15 cellular contexts compared by ENCODE assay signal in the genomic region with DNA sequence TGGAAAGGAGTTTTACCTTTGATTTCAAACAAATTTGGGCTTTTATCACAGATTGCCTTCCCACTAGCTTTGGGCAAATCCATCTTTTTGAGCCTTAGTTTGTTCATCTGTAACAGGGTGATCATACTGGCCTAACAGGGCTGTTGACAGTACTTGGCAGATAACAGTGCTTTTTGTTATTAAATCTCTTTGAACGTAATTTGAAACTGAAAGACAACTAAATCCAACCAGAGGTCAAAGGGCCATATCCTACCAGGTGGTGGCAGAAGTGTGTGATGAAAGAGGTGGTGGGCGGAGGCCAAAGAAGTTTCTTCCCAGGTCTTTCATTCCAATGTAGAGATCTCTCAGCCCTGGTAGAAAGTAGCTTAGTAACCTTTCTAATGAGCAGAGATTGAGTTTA. TPM values are rescaled to one million over a fixed set of nuclear protein-coding genes. Genes with fewer than 3 reads are reported as not detected.
A peak's percentile ranks its signal among the peaks of the same experiment; 100 is the strongest.
DNase-seq lines count a peak whose midpoint lies in the region; ATAC-seq, FAIRE-seq and TF ChIP-seq lines count a peak whose summit lies in the region.
"Had no signal": no experiment of that assay in that cellular context is flagged by ENCODE, and none has a peak within 500 bp of the region (broad histone marks: within the 10 kb centered on the region; RNA-seq: fewer than 3 reads in every experiment).

No MANE protein-coding gene starts in this region.

- in situ Hi-C loops in K562 (cut with MboI), result no loop called here

- intact Hi-C loops in K562 (cut with micrococcal nuclease) (no loop called here), right lobe of liver (cut with DNase I) (no loop called here)

- no peak overlapping the region for H3K9ac ChIP-seq in K562 (ENCODE audit: insufficient read depth in 1 of 2, low read depth in 2 of 2, low read length in 2 of 2)

- no peaks in the 10 kb centered on the region for H3K27me3 ChIP-seq in H7 (ENCODE audit: control insufficient read depth, insufficient read depth, low read length)
- no peaks in the 10 kb centered on the region for H3K27me3 ChIP-seq in K562 (ENCODE audit: control insufficient read depth in 2 of 2, insufficient read depth in 2 of 2, low read length in 2 of 2)
- H3K27me3 ChIP-seq in right lobe of liver, result no peaks in the 10 kb centered on the region
- H3K27me3 ChIP-seq: uterus had no signal

- 64% methylated on average over 2 of the region's 2 CpGs for WGBS in K562 (ENCODE audit: insufficient coverage, low coverage, missing lambda C conversion rate)
- WGBS in right lobe of liver (ENCODE audit: insufficient coverage, low coverage, low lambda C conversion rate, missing lambda C conversion rate), result 14% methylated on average over 2 of the region's 2 CpGs

- H2AFZ ChIP-seq in K562 (ENCODE audit: low read depth, low read length), result no peak overlapping the region

- H3K4me3 ChIP-seq in H7 (ENCODE audit: insufficient read depth, low read depth, low read length) (no peak overlapping the region), K562 (no peak overlapping the region), right lobe of liver (no peak overlapping the region)
- H3K4me3 ChIP-seq: uterus had no signal

- no peak for TF ChIP-seq POLR2A in K562 (conservative IDR thresholded peaks at IDR 0.05)
- TF ChIP-seq POLR2A in right lobe of liver (IDR thresholded peaks at IDR 0.05), result no peak

- H4K20me1 ChIP-seq in K562 (replicated peaks; ENCODE audit: control insufficient read depth, insufficient read depth, low read length), result 0 out of 2 replicates have a peak, but pooled peaks cover 6% of the 10 kb centered on the region

- H3K9me1 ChIP-seq in K562 (ENCODE audit: control insufficient read depth, insufficient read depth, low read length), result no peaks in the 10 kb centered on the region

- ATAC-seq in K562, result peak; percentile 28; the same call in 1 of the 3 replicates
- peak; percentile 82 to 89 (median 86) for ATAC-seq in right lobe of liver
- ATAC-seq: activated CD4-positive, alpha-beta T cell treated with anti-CD3 and anti-CD28 coated beads for 36 hours; left ventricle myocardium superior had no signal

- CTCF ChIA-PET in K562 (lab: Yijun Ruan, JAX; ENCODE audit: low intra/inter-chr PET ratio), result no interaction called here

- BruUV-seq in K562 (replicated peaks; lab: Mats Ljungman, UMichigan), result no TSS peak

- TF ChIP-seq EP300 in K562 (IDR thresholded peaks at IDR 0.05; ENCODE audit: low read length), result no peak

- H3K27ac ChIP-seq in K562 (ENCODE audit: extremely low read depth, low read depth, low read length), result no peak overlapping the region
- H3K27ac ChIP-seq in right lobe of liver, result peak overlapping the region in 2 of 3 donors; percentile 62 to 88
- H3K27ac ChIP-seq: uterus had no signal

- TF ChIP-seq CTCF in K562 (IDR thresholded peaks at IDR 0.05 in 2 of 3, conservative IDR thresholded peaks at IDR 0.05 in 1 of 3; ENCODE audit: insufficient read depth in 2 of 3, low read depth in 1 of 3, low read length in 3 of 3) (no peak), right lobe of liver (IDR thresholded peaks at IDR 0.05) (no peak)

- DNase-seq in H7 (peak; percentile 84), LHCN-M2 (ENCODE audit: low read depth) (peak; percentile 8), K562 (ENCODE audit: extremely low read depth in 1 of 4, low spot score in 3 of 4) (peak in 1 of 4 experiments; percentile 37), right lobe of liver (peak in 2 of 3 donors; percentile 70 to 81), SHP77 treated with DMSO at 0.1 percent for 48 hours (lab: John Stamatoyannopoulos, UW) (no peak), NCI-H2107 (lab: John Stamatoyannopoulos, UW) (no peak)
- DNase-seq in activated CD4-positive, alpha-beta T cell treated with anti-CD3 and anti-CD28 coated beads, Interleukin-2, amount 50 U/mL, for 1 hour, result no peak
- DNase-seq: activated CD4-positive, alpha-beta T cell treated with anti-CD3 and anti-CD28 coated beads for 36 hours; DMS79; Kasumi-1; left ventricle myocardium superior; naive B cell; NCI-H1694 treated with DMSO at 0.1 percent for 48 hours; NCI-H69; uterus had no signal

- no peak for FAIRE-seq in K562 (lab: Jason Lieb, UNC)

- no peak for TF ChIP-seq RAD21 in K562 (CRISPR knock-in tag; conservative IDR thresholded peaks at IDR 0.05 in 1 of 2, IDR thresholded peaks at IDR 0.05 in 1 of 2)

- POLR2A ChIA-PET in K562 (lab: Yijun Ruan, JAX), result interaction anchor here (1.4 kb wide), 1 partner anchor 10 kb away, joined by 4 read pairs; no protein-coding TSS in a partner anchor

- H3K9me3 ChIP-seq in K562 (replicated peaks; ENCODE audit: control insufficient read depth, insufficient read depth, low read depth, low read length) (no peaks in the 10 kb centered on the region), right lobe of liver (no peaks in the 10 kb centered on the region)
- H3K9me3 ChIP-seq: uterus had no signal

- no peaks in the 10 kb centered on the region for H3K79me2 ChIP-seq in K562 (ENCODE audit: control insufficient read depth, insufficient read depth, low read length)

- H3K4me1 ChIP-seq in K562 (replicated peaks in 1 of 2; ENCODE audit: control insufficient read depth in 2 of 2, insufficient read depth in 2 of 2, low read length in 2 of 2) (peaks cover 0 to 4% of the 10 kb centered on the region in 2 experiments; a peak in 1 of 5 replicates), right lobe of liver (peaks cover 0 to 26% (median 9%) of the 10 kb centered on the region in 4 donors)
- H3K4me1 ChIP-seq: uterus had no signal

- no peak overlapping the region for H3K4me2 ChIP-seq in K562 (ENCODE audit: insufficient read depth, low read length)

- H3K36me3 ChIP-seq in H7 (replicated peaks; ENCODE audit: control insufficient read depth, insufficient read depth, low read length), result peaks cover 13% of the 10 kb centered on the region
- H3K36me3 ChIP-seq in K562 (ENCODE audit: control insufficient read depth, insufficient read depth, low read length), result peaks cover 91% of the 10 kb centered on the region
- H3K36me3 ChIP-seq in right lobe of liver, result peaks cover 0 to 59% (median 2%) of the 10 kb centered on the region in 4 donors
- H3K36me3 ChIP-seq: uterus had no signal

TF ChIP-seq in K562, 482 proteins besides CTCF, POLR2A, EP300 and RAD21:
- peak; percentile 13 for TF ChIP-seq MEIS2 (IDR thresholded peaks at IDR 0.05; ENCODE audit: partially characterized antibody)
- no peak for TF ChIP-seq FOXA3 (CRISPR knock-in tag; conservative IDR thresholded peaks at IDR 0.05 in 1 of 2, IDR thresholded peaks at IDR 0.05 in 1 of 2)
- 0 out of 2 replicates have a peak, but pooled peaks have one; percentile 15 for TF ChIP-seq NR2C1 (IDR thresholded peaks at IDR 0.05)
- peak; percentile 56 for TF ChIP-seq NR2C1 (tag; IDR thresholded peaks at IDR 0.05)
- TF ChIP-seq EGR1 (conservative IDR thresholded peaks at IDR 0.05), result peak; percentile 55

RNA-seq across cellular contexts. Expression of a gene that starts 35.2 kb away (rescaled TPM):
- 14.0 TPM in 2 replicates for total RNA-seq in H7 (2014; rRNA removed; shearing (Covaris generic))
- total RNA-seq in LHCN-M2 (2014; rRNA removed) (14.0 and 14.5 TPM in 2 replicates), K562 (2014; rRNA removed) (8.6 and 11.5 TPM in 2 replicates), K562 (2014; rRNA removed; fragmentation: Illumina TruSeq; extraction: Trizol) (6.3 and 7.5 TPM in 2 replicates), K562 (2015; rRNA removed; fragmentation: Illumina TruSeq; extraction: Trizol) (10.4 and 10.9 TPM in 2 replicates), K562 (2021) (11.9 and 12.2 TPM in 2 replicates), right lobe of liver (10 to 100 TPM; 12.1 to 16.3 (median 14.0) TPM)
- 9.0 TPM for polyA plus RNA-seq in LHCN-M2 (2012)
- 12.9 and 18.0 TPM in 2 replicates for total RNA-seq in K562 (2011; cell fraction: chromatin; rRNA removed; ENCODE audit: low replicate concordance)
- total RNA-seq in K562 (2011; cell fraction: nucleolus; rRNA removed), result 10.0 and 11.0 TPM in 2 replicates
- 11.2 and 11.5 TPM in 2 replicates for total RNA-seq in K562 (2011; cell fraction: nucleoplasm; rRNA removed)
- polyA plus RNA-seq in K562 (2011; rRNA removed) (3.8 and 4.2 TPM in 2 replicates), K562 (2014; fragmentation: Illumina TruSeq; extraction: Trizol) (9.2 and 11.8 TPM in 2 replicates), K562 (2014; fragmentation: Nextera tagmentation; extraction: Ambion mirVana) (under 1 TPM; 0.55 to 0.81 TPM), K562 (2014; rRNA removed) (7.4 and 7.7 TPM in 2 replicates)
- polyA plus RNA-seq in K562 (2011; cell fraction: cytosol; rRNA removed), result 4.6 and 5.4 TPM in 2 replicates
- polyA plus RNA-seq in K562 (2011; cell fraction: nucleus; rRNA removed), result 4.7 and 8.2 TPM in 2 replicates
- 10.8 and 12.4 TPM in 2 replicates for polyA plus RNA-seq in K562 (2012)
- polyA minus RNA-seq in K562 (2011; rRNA and poly(A)+ RNA removed), result 4.9 and 5.9 TPM in 2 replicates
- polyA minus RNA-seq in K562 (2011; cell fraction: cytosol; rRNA and poly(A)+ RNA removed), result 5.5 and 5.6 TPM in 2 replicates
- 3.8 and 6.1 TPM in 2 replicates for polyA minus RNA-seq in K562 (2011; cell fraction: nucleus; rRNA and poly(A)+ RNA removed)

RNA-seq across cellular contexts. Expression of a gene that starts 59.9 kb away (rescaled TPM):
- 30.7 and 35.4 TPM in 2 replicates for total RNA-seq in H7 (2014; rRNA removed; shearing (Covaris generic))
- total RNA-seq in LHCN-M2 (2014; rRNA removed) (40.2 and 56.1 TPM in 2 replicates), K562 (2014; rRNA removed) (72.5 and 99.5 TPM in 2 replicates), K562 (2014; rRNA removed; fragmentation: Illumina TruSeq; extraction: Trizol) (86.6 and 90.2 TPM in 2 replicates), K562 (2015; rRNA removed; fragmentation: Illumina TruSeq; extraction: Trizol) (77.4 and 84.4 TPM in 2 replicates), K562 (2021) (59.7 and 63.7 TPM in 2 replicates), right lobe of liver (10 to 100 TPM; 30.0 to 49.2 (median 45.3) TPM)
- 53.4 TPM for polyA plus RNA-seq in LHCN-M2 (2012)
- 36.2 and 43.9 TPM in 2 replicates for total RNA-seq in K562 (2011; cell fraction: chromatin; rRNA removed; ENCODE audit: low replicate concordance)
- total RNA-seq in K562 (2011; cell fraction: nucleolus; rRNA removed), result 32.4 and 37.0 TPM in 2 replicates
- 41.4 and 49.8 TPM in 2 replicates for total RNA-seq in K562 (2011; cell fraction: nucleoplasm; rRNA removed)
- polyA plus RNA-seq in K562 (2011; rRNA removed) (34.9 and 43.4 TPM in 2 replicates), K562 (2014; fragmentation: Illumina TruSeq; extraction: Trizol) (87.3 and 88.7 TPM in 2 replicates), K562 (2014; fragmentation: Nextera tagmentation; extraction: Ambion mirVana) (100 to 1,000 TPM; 125 to 192 TPM), K562 (2014; rRNA removed) (64.3 and 65.9 TPM in 2 replicates)
- 16.6 and 26.2 TPM in 2 replicates for polyA plus RNA-seq in K562 (2011; cell fraction: cytosol; rRNA removed)
- polyA plus RNA-seq in K562 (2011; cell fraction: nucleus; rRNA removed), result 16.0 and 19.8 TPM in 2 replicates
- polyA plus RNA-seq in K562 (2012), result 23.4 and 48.5 TPM in 2 replicates
- polyA minus RNA-seq in K562 (2011; rRNA and poly(A)+ RNA removed), result 59.1 and 61.5 TPM in 2 replicates
- 21.3 and 24.2 TPM in 2 replicates for polyA minus RNA-seq in K562 (2011; cell fraction: cytosol; rRNA and poly(A)+ RNA removed)
- 18.3 and 25.0 TPM in 2 replicates for polyA minus RNA-seq in K562 (2011; cell fraction: nucleus; rRNA and poly(A)+ RNA removed)

Comparison
In these comparisons a context has a peak if more than half of its experiments do, and no peak if none do; other contexts are left out.
1. DNase-seq: peak in H7 (single experiment), LHCN-M2 (single experiment) and right lobe of liver (2 of 3); none in SHP77 treated with DMSO at 0.1 percent for 48 hours (single experiment), NCI-H2107 (single experiment) and activated CD4-positive, alpha-beta T cell treated with anti-CD3 and anti-CD28 coated beads, Interleukin-2, amount 50 U/mL, for 1 hour (single experiment).